ENCODE assay signal across 25 cellular contexts in genomic region chr10:363152-363551, GRCh38.
"Had no signal": no experiment of that assay in that cellular context is flagged by ENCODE, and none has a peak within 500 bp of the region (broad histone marks: within the 10 kb centered on the region; RNA-seq: fewer than 3 reads in every experiment).

No MANE protein-coding gene starts in this region.

- H3K27ac ChIP-seq: dorsolateral prefrontal cortex, left ventricle myocardium inferior, lower lobe of right lung, ovary, psoas muscle, skin epidermis, suprapubic skin, thyroid gland, vagina had no signal

- ATAC-seq: lower lobe of right lung; natural killer cell; psoas muscle; right cardiac atrium; stimulated activated naive CD8-positive, alpha-beta T cell treated with anti-CD3 and anti-CD28 coated beads, Interleukin-15, amount 100 ng/mL, for 72 hours had no signal

- H3K27me3 Mint-ChIP-seq: stimulated activated naive CD8-positive, alpha-beta T cell treated with anti-CD3 and anti-CD28 coated beads, Interleukin-15, amount 100 ng/mL, for 72 hours had no signal

- FAIRE-seq: colon, frontal cortex had no signal

- H3K27me3 ChIP-seq: dorsolateral prefrontal cortex, ovary, suprapubic skin, thyroid gland, vagina had no signal

- H3K36me3 ChIP-seq: ovary had no signal

- H3K4me1 ChIP-seq: left ventricle myocardium inferior, lower lobe of right lung, psoas muscle, suprapubic skin, vagina had no signal

- H3K9me3 Mint-ChIP-seq: immature natural killer cell; natural killer cell; neural crest cell; stimulated activated naive CD8-positive, alpha-beta T cell treated with anti-CD3 and anti-CD28 coated beads, Interleukin-15, amount 100 ng/mL, for 72 hours had no signal

- H3K4me1 Mint-ChIP-seq: immature natural killer cell; stimulated activated naive CD8-positive, alpha-beta T cell treated with anti-CD3 and anti-CD28 coated beads, Interleukin-15, amount 100 ng/mL, for 72 hours had no signal

- H3K4me3 Mint-ChIP-seq: immature natural killer cell; natural killer cell; neural crest cell; stimulated activated naive CD8-positive, alpha-beta T cell treated with anti-CD3 and anti-CD28 coated beads, Interleukin-15, amount 100 ng/mL, for 72 hours had no signal

- H3K27ac Mint-ChIP-seq: immature natural killer cell; natural killer cell; stimulated activated naive CD8-positive, alpha-beta T cell treated with anti-CD3 and anti-CD28 coated beads, Interleukin-15, amount 100 ng/mL, for 72 hours had no signal

- DNase-seq: dorsolateral prefrontal cortex; effector CD4-positive, alpha-beta T cell; hypothalamus; immature natural killer cell; islet precursor cell; kidney glomerular epithelial cell; left ventricle myocardium inferior; lower lobe of right lung; natural killer cell; nucleus accumbens; ovary; psoas muscle; right cardiac atrium; stimulated activated CD4-positive, alpha-beta T cell treated with anti-CD3 and anti-CD28 coated beads, Interleukin-15, amount 100 ng/mL, for 24 hours; stimulated activated CD4-positive, alpha-beta T cell treated with anti-CD3 and anti-CD28 coated beads, Interleukin-2, amount 100 ng/mL, for 48 hours; stimulated activated naive CD4-positive, alpha-beta T cell; stimulated activated naive CD8-positive, alpha-beta T cell treated with anti-CD3 and anti-CD28 coated beads, Interleukin-15, amount 100 ng/mL, for 72 hours; thyroid gland; trophoblast cell had no signal

- H3K9me3 ChIP-seq: left ventricle myocardium inferior, lower lobe of right lung, ovary, psoas muscle, suprapubic skin, thyroid gland, vagina had no signal

- H3K4me3 ChIP-seq: dorsolateral prefrontal cortex, left ventricle myocardium inferior, lower lobe of right lung, ovary, psoas muscle, skin epidermis, suprapubic skin, thyroid gland, vagina had no signal
